ENCODE assay signal across 11 cellular contexts in genomic region chr3:112653209-112653871, GRCh38. TPM values are rescaled to one million over a fixed set of nuclear protein-coding genes. Genes with fewer than 3 reads are reported as not detected.
DNase-seq lines count a peak whose midpoint lies in the region; ATAC-seq, FAIRE-seq and TF ChIP-seq lines count a peak whose summit lies in the region.
"Had no signal": no experiment of that assay in that cellular context is flagged by ENCODE, and none has a peak within 500 bp of the region (broad histone marks: within the 10 kb centered on the region; RNA-seq: fewer than 3 reads in every experiment).

No MANE protein-coding gene starts in this region.

- H3K4me2 ChIP-seq in A549: peak overlapping the region; percentile 82

- TF ChIP-seq EP300 in A549 (IDR thresholded peaks at IDR 0.05): peak; percentile 89 to 93

- no peaks in the 10 kb centered on the region for H3K27me3 Mint-ChIP-seq in progenitor cell of endocrine pancreas
- peaks cover 3% of the 10 kb centered on the region for H3K27me3 Mint-ChIP-seq in activated naive CD8-positive, alpha-beta T cell treated with anti-CD3 and anti-CD28 coated beads for 36 hours

- no peak overlapping the region for H3K27ac Mint-ChIP-seq in progenitor cell of endocrine pancreas
- no peak overlapping the region for H3K27ac Mint-ChIP-seq in activated naive CD8-positive, alpha-beta T cell treated with anti-CD3 and anti-CD28 coated beads for 36 hours

- CTCF ChIA-PET in A549 (lab: Yijun Ruan, JAX) (interaction anchor here (0.6 to 6.2 kb wide), 16 partner anchors 10 to 936 kb away, joined by 3 to 65 read pairs (median 6); partner anchors contain the start of gene CCDC80), HEK293T (lab: Yijun Ruan, JAX) (interaction anchor here (0.7 kb wide), 1 partner anchor 69 kb away, joined by 3 read pairs; no protein-coding TSS in a partner anchor)

- H3K4me3 ChIP-seq in A549 (no peak overlapping the region), MG63 (no peak overlapping the region), muscle layer of duodenum (ENCODE audit: low read depth in 1 of 2, low read length in 2 of 2) (no peak overlapping the region)
- H3K4me3 ChIP-seq: GM12878 had no signal

- POLR2A ChIA-PET in A549 (lab: Yijun Ruan, JAX): interaction anchor here (0.7 to 4.2 kb wide), 8 partner anchors 10 to 337 kb away, joined by 3 to 51 read pairs (median 6); partner anchors contain the start of gene GTPBP8
- POLR2A ChIA-PET in HEK293T (lab: Yijun Ruan, JAX): no interaction called here

- TF ChIP-seq POLR2A in A549 (IDR thresholded peaks at IDR 0.05; ENCODE audit: low read length): no peak

- peak; percentile 97 for FAIRE-seq in A549 (lab: Jason Lieb, UNC)
- FAIRE-seq: GM12878 had no signal

- no peaks in the 10 kb centered on the region for H3K9me3 Mint-ChIP-seq in progenitor cell of endocrine pancreas (ENCODE audit: low read depth)
- no peaks in the 10 kb centered on the region for H3K9me3 Mint-ChIP-seq in activated naive CD8-positive, alpha-beta T cell treated with anti-CD3 and anti-CD28 coated beads for 36 hours

- H3K4me1 ChIP-seq in A549 (peaks cover 78% of the 10 kb centered on the region), muscle layer of duodenum (ENCODE audit: control insufficient read depth in 1 of 2, insufficient read depth in 2 of 2, low read length in 2 of 2) (peaks cover 4 to 9% of the 10 kb centered on the region in 2 donors)

- H3K27me3 ChIP-seq in MG63: no peaks in the 10 kb centered on the region
- no peaks in the 10 kb centered on the region for H3K27me3 ChIP-seq in muscle layer of duodenum (ENCODE audit: low read depth, low read length)

- no peaks in the 10 kb centered on the region for H3K4me1 Mint-ChIP-seq in progenitor cell of endocrine pancreas (ENCODE audit: low read depth)
- H3K4me1 Mint-ChIP-seq in activated naive CD8-positive, alpha-beta T cell treated with anti-CD3 and anti-CD28 coated beads for 36 hours: peaks cover 10% of the 10 kb centered on the region

- peaks cover 8% of the 10 kb centered on the region for H3K9me3 ChIP-seq in A549
- H3K9me3 ChIP-seq in MG63: peaks cover 5% of the 10 kb centered on the region
- no peaks in the 10 kb centered on the region for H3K9me3 ChIP-seq in muscle layer of duodenum (ENCODE audit: control insufficient read depth in 1 of 2, low read length in 2 of 2)

- DNase-seq in A549 (ENCODE audit: low read depth in 1 of 2, low spot score in 1 of 2): peak; percentile 92 to 97
- DNase-seq in MG63: peak; percentile 89
- no peak for DNase-seq in epithelial cell of prostate (ENCODE audit: low read depth, low spot score)
- no peak for DNase-seq in progenitor cell of endocrine pancreas (ENCODE audit: low spot score, unreplicated experiment)
- no peak for DNase-seq in activated naive CD8-positive, alpha-beta T cell treated with anti-CD3 and anti-CD28 coated beads for 36 hours
- no peak for DNase-seq in HEK293T (ENCODE audit: extremely low spot score)
- DNase-seq: NCI-H2081 had no signal

- TF ChIP-seq RAD21 in A549 (conservative IDR thresholded peaks at IDR 0.05 in 1 of 2, IDR thresholded peaks at IDR 0.05 in 1 of 2): peak; percentile 30 to 52; a peak in 4 of 5 replicates

- no peak overlapping the region for H3K4me3 Mint-ChIP-seq in progenitor cell of endocrine pancreas (ENCODE audit: low read depth)
- H3K4me3 Mint-ChIP-seq in activated naive CD8-positive, alpha-beta T cell treated with anti-CD3 and anti-CD28 coated beads for 36 hours: no peak overlapping the region

- ATAC-seq in A549 (peak; percentile 96 to 97), GM21515 (IDR thresholded peaks at IDR 0.05; ENCODE audit: unreplicated experiment) (no peak)
- ATAC-seq: GM12878 had no signal

- H3K27ac ChIP-seq in A549 (peak overlapping the region; percentile 92 to 99), epithelial cell of prostate (peak overlapping the region; percentile 96), muscle layer of duodenum (ENCODE audit: low read length) (peak overlapping the region; percentile 72)

- H3K36me3 ChIP-seq in MG63 (peaks cover 4% of the 10 kb centered on the region; the same call in 1 of the 2 replicates), muscle layer of duodenum (ENCODE audit: control insufficient read depth in 1 of 2, insufficient read depth in 2 of 2, low read length in 2 of 2) (peaks cover 0 to 4% of the 10 kb centered on the region in 2 donors)

- TF ChIP-seq CTCF in A549 (IDR thresholded peaks at IDR 0.05) (no peak), progenitor cell of endocrine pancreas (IDR thresholded peaks at IDR 0.05; ENCODE audit: unreplicated experiment) (no peak)

- WGBS in A549 (ENCODE audit: missing lambda C conversion rate): 0% methylated on average over 5 of the region's 5 CpGs

- no peaks in the 10 kb centered on the region for H3K36me3 Mint-ChIP-seq in progenitor cell of endocrine pancreas (ENCODE audit: insufficient read depth)
- no peaks in the 10 kb centered on the region for H3K36me3 Mint-ChIP-seq in activated naive CD8-positive, alpha-beta T cell treated with anti-CD3 and anti-CD28 coated beads for 36 hours

TF ChIP-seq in A549, 52 proteins besides CTCF, POLR2A, EP300 and RAD21 (continues in another document):
- TF ChIP-seq HDAC2 (IDR thresholded peaks at IDR 0.05) (no peak), PBX3 (IDR thresholded peaks at IDR 0.05) (peak; percentile 53), GATA3 (IDR thresholded peaks at IDR 0.05; ENCODE audit: borderline replicate concordance) (peak; percentile 95), RCOR1 (IDR thresholded peaks at IDR 0.05; ENCODE audit: low read depth, low read length) (no peak), JUNB (IDR thresholded peaks at IDR 0.05) (peak; percentile 95), NR3C1 (IDR thresholded peaks at IDR 0.05) (no peak), ZNF302 (CRISPR knock-in tag; IDR thresholded peaks at IDR 0.05) (no peak), FOXS1 (CRISPR knock-in tag; IDR thresholded peaks at IDR 0.05) (no peak), BCL3 (IDR thresholded peaks at IDR 0.05) (peak; percentile 89; the same call in 2 of the 3 replicates), CBX2 (IDR thresholded peaks at IDR 0.05; ENCODE audit: borderline replicate concordance, low read depth) (no peak)

TF ChIP-seq in HEK293T, 16 proteins besides CTCF, POLR2A, EP300 and RAD21:
- TF ChIP-seq SP1 (IDR thresholded peaks at IDR 0.05) (no peak), LEF1 (IDR thresholded peaks at IDR 0.05; ENCODE audit: borderline replicate concordance) (no peak), ELF4 (IDR thresholded peaks at IDR 0.05) (no peak), TARDBP (IDR thresholded peaks at IDR 0.05) (no peak), FOXK2 (IDR thresholded peaks at IDR 0.05) (no peak), L3MBTL2 (conservative IDR thresholded peaks at IDR 0.05) (no peak), PKNOX1 (IDR thresholded peaks at IDR 0.05) (no peak), SUZ12 (IDR thresholded peaks at IDR 0.05) (no peak), ARNT (IDR thresholded peaks at IDR 0.05) (no peak), HDGF (IDR thresholded peaks at IDR 0.05; ENCODE audit: borderline replicate concordance) (no peak), CTBP1 (IDR thresholded peaks at IDR 0.05; ENCODE audit: borderline replicate concordance) (no peak), FOXA1 (IDR thresholded peaks at IDR 0.05) (no peak), FOXM1 (IDR thresholded peaks at IDR 0.05; ENCODE audit: borderline replicate concordance) (no peak), BHLHE40 (IDR thresholded peaks at IDR 0.05; ENCODE audit: borderline replicate concordance) (no peak), ZNF384 (IDR thresholded peaks at IDR 0.05) (no peak), NFRKB (IDR thresholded peaks at IDR 0.05) (no peak)

RNA-seq across cellular contexts. Expression of gene CCDC80, which starts 12.4 kb away (rescaled TPM):
- polyA plus RNA-seq in A549 (2011; rRNA removed): 54.1 and 79.1 TPM in 2 replicates
- 18.3 and 19.6 TPM in 2 replicates for polyA plus RNA-seq in A549 (2012; cell fraction: cytosol; rRNA removed)
- 27.5 and 42.0 TPM in 2 replicates for polyA plus RNA-seq in A549 (2012; cell fraction: nucleus; rRNA removed)
- 111 to 168 TPM (median 148 TPM) in 3 replicates for polyA plus RNA-seq in A549 (2017; fragmentation: RNase III; extraction: RNeasy Plus Mini Kit Qiagen cat#74134 plus additional on column Dnase treatment)
- 39.1 and 47.8 TPM in 2 replicates for polyA minus RNA-seq in A549 (2011; rRNA and poly(A)+ RNA removed)
- total RNA-seq in MG63 (2014; rRNA removed; shearing (Covaris generic); ENCODE audit: low replicate concordance): 240 and 268 TPM in 2 replicates
- total RNA-seq in progenitor cell of endocrine pancreas: 9.1 and 13.3 TPM in 2 replicates
- not detected for total RNA-seq in activated naive CD8-positive, alpha-beta T cell treated with anti-CD3 and anti-CD28 coated beads for 36 hours
- total RNA-seq: T-helper 2 cell treated with Interferon-gamma antibody and Interleukin-4, amounts not matched to agents 100 ng/mL and 5 ng/mL, for 36 hours had no signal

Comparison
In these comparisons a context has a peak if more than half of its experiments do, and no peak if none do; other contexts are left out.
1. DNase-seq: peak in A549 (2 of 2) and MG63 (single experiment); none in epithelial cell of prostate (single experiment), progenitor cell of endocrine pancreas (single experiment), activated naive CD8-positive, alpha-beta T cell treated with anti-CD3 and anti-CD28 coated beads for 36 hours (single experiment) and HEK293T (single experiment).
2. RNA of gene CCDC80, which starts 12.4 kb away (total RNA-seq): 240 to 268 TPM in MG63; 9.1 to 13.3 TPM in progenitor cell of endocrine pancreas and not detected in activated naive CD8-positive, alpha-beta T cell treated with anti-CD3 and anti-CD28 coated beads for 36 hours; every median in the first group is over 10 times any median in the second.
3. Peak in every context shown above with its lines, with median percentiles within 50 percentile points of each other: H3K27ac ChIP-seq.